In the genomic region with DNA sequence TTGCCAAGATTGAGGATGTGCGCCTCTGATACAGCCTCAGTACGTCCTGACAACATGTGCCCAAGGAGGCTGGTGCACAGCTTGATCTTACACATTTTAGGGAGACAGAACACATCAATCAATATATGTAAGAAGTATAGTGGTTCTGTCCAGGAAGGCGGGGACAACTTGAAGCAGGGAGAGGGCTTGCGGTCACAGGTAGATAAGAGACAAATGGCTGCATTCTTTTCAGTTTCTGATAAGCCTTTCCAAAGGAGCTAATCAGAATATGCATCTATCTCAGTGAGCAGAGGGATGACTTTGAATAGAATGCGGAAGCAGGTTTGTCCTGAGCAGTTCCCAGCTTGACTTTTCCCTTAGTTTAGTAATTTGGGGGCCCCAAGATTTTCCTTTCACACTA, we compare ENCODE assay signal across 1 cellular context.
TF ChIP-seq lines count a peak whose summit lies in the region.

No MANE protein-coding gene starts in this region.

TF ChIP-seq in GM12878, 131 proteins besides CTCF, POLR2A, EP300 and RAD21:
- TF ChIP-seq BRCA1 (IDR thresholded peaks at IDR 0.05; ENCODE audit: low read depth, low read length) (no peak), WRNIP1 (IDR thresholded peaks at IDR 0.05; ENCODE audit: borderline replicate concordance, low read depth, low read length) (no peak), ZNF274 (IDR thresholded peaks at IDR 0.05; ENCODE audit: insufficient read depth, insufficient read length) (no peak)
- TF ChIP-seq, protein P1, sequence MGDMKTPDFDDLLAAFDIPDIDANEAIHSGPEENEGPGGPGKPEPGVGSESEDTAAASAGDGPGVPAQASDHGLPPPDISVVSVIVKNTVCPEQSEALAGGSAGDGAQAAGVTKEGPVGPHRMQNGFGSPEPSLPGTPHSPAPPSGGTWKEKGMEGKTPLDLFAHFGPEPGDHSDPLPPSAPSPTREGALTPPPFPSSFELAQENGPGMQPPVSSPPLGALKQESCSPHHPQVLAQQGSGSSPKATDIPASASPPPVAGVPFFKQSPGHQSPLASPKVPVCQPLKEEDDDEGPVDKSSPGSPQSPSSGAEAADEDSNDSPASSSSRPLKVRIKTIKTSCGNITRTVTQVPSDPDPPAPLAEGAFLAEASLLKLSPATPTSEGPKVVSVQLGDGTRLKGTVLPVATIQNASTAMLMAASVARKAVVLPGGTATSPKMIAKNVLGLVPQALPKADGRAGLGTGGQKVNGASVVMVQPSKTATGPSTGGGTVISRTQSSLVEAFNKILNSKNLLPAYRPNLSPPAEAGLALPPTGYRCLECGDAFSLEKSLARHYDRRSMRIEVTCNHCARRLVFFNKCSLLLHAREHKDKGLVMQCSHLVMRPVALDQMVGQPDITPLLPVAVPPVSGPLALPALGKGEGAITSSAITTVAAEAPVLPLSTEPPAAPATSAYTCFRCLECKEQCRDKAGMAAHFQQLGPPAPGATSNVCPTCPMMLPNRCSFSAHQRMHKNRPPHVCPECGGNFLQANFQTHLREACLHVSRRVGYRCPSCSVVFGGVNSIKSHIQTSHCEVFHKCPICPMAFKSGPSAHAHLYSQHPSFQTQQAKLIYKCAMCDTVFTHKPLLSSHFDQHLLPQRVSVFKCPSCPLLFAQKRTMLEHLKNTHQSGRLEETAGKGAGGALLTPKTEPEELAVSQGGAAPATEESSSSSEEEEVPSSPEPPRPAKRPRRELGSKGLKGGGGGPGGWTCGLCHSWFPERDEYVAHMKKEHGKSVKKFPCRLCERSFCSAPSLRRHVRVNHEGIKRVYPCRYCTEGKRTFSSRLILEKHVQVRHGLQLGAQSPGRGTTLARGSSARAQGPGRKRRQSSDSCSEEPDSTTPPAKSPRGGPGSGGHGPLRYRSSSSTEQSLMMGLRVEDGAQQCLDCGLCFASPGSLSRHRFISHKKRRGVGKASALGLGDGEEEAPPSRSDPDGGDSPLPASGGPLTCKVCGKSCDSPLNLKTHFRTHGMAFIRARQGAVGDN (IDR thresholded peaks at IDR 0.05), result no peak
TF ChIP-seq in GM12878: peak in this region for 0.
